15 cellular contexts compared by ENCODE assay signal in genomic region chr18:43751203-43751602, GRCh38.
"Had no signal": no experiment of that assay in that cellular context is flagged by ENCODE, and none has a peak within 500 bp of the region (broad histone marks: within the 10 kb centered on the region; RNA-seq: fewer than 3 reads in every experiment).

No MANE protein-coding gene starts in this region.

- H3K27me3 Mint-ChIP-seq: naive thymus-derived CD8-positive, alpha-beta T cell had no signal

- H3K4me3 Mint-ChIP-seq: brain; naive thymus-derived CD8-positive, alpha-beta T cell had no signal

- H3K4me1 Mint-ChIP-seq: brain; naive thymus-derived CD8-positive, alpha-beta T cell had no signal

- H3K4me1 ChIP-seq: adrenal gland, prostate gland had no signal

- DNase-seq: activated CD4-positive, alpha-beta T cell treated with anti-CD3 and anti-CD28 coated beads, Interleukin-2, amount 50 U/mL, for 1 hour; activated CD4-positive, CD25-positive, alpha-beta regulatory T cell; activated naive CD4-positive, alpha-beta T cell treated with anti-CD3 and anti-CD28 coated beads, Interleukin-2, amount 50 U/mL, for 16 hours; activated T-cell treated with anti-CD3 and anti-CD28 coated beads for 4 hours; adrenal gland; dorsolateral prefrontal cortex; left colon; naive thymus-derived CD8-positive, alpha-beta T cell; nucleus accumbens; stimulated activated CD4-positive, alpha-beta T cell treated with anti-CD3 and anti-CD28 coated beads, Interleukin-12 subunit alpha, Interleukin-12 subunit beta, amount 100 ng/mL, for 4 hours; stimulated activated naive CD4-positive, alpha-beta T cell had no signal

- H3K27ac ChIP-seq: adrenal gland, dorsolateral prefrontal cortex, hepatocyte, prostate gland had no signal

- H3K36me3 Mint-ChIP-seq: brain; naive thymus-derived CD8-positive, alpha-beta T cell had no signal

- H3K9me3 ChIP-seq: prostate gland had no signal

- H3K4me3 ChIP-seq: adrenal gland, dorsolateral prefrontal cortex, hepatocyte, prostate gland had no signal

- H3K27me3 ChIP-seq: adrenal gland, dorsolateral prefrontal cortex, hepatocyte had no signal

- H3K27ac Mint-ChIP-seq: brain; naive thymus-derived CD8-positive, alpha-beta T cell had no signal

- ATAC-seq: left colon; naive thymus-derived CD8-positive, alpha-beta T cell; sciatic nerve had no signal

- H3K36me3 ChIP-seq: adrenal gland, prostate gland had no signal
